8 cellular contexts compared by ENCODE assay signal in the genomic region with DNA sequence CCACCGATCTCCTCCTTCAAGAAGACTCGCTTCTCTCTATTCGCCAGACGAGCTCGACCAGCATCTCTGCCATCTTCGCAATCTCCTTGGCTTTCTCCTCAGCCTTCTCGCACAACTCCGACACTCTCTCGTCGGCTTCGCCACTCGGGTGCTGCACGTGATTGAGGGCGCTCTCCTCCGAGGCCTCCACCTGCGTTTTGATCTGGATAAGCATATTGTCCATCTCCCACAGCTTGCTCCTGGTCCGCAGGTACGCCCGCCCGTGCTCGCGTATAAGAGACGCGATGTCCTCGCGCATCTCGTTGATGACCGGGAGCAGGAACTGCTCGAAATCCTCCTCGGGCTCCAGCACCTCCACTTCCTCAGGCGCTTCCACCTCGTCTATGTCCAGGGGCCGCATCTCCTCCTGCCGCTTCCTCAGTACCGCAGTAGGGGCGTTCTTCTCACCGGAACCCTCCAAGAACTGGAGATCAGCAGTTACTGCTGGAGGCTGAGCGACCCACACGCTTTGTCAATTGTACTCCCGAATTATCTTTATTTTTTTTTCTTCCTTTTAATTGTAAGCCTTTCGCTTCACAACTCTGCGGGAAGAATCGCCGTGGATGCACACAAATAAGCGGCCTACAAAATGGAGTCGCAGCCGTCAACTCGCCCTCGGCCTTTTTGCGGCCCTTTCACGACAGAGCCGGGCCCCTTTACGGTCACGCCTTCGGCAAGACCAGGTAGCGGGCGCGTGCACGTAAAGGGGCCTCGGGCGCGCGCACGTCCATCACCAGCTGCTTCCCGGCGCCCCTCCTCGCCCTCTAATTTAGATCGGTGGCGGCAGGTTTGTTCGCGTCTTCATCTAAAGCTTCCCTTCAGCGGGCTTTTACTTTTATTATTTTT. TPM values are rescaled to one million over a fixed set of nuclear protein-coding genes. Genes with fewer than 3 reads are reported as not detected.
A peak's percentile ranks its signal among the peaks of the same experiment; 100 is the strongest.
DNase-seq lines count a peak whose midpoint lies in the region; ATAC-seq and TF ChIP-seq lines count a peak whose summit lies in the region.

A gene (minus strand): TSS at position 636 of the 885 bp plus-strand sequence. CDS start 236 bp downstream, at position 400.

- peaks cover 53% of the 10 kb centered on the region for H3K36me3 Mint-ChIP-seq in activated CD4-positive, alpha-beta memory T cell treated with anti-CD3 and anti-CD28 coated beads, Interleukin-2, amount 10 ng/mL, durations not matched to agents 7 days and 5 days (ENCODE audit: low read depth)

- H3K36me3 ChIP-seq in duodenal mucosa (ENCODE audit: control insufficient read depth in 1 of 2, insufficient read depth in 2 of 2, low read length in 2 of 2) (peaks cover 0 to 4% of the 10 kb centered on the region in 2 donors), right lobe of liver (peaks cover 0 to 2% (median 0%) of the 10 kb centered on the region in 4 donors)

- peak within 1 kb of the TSS; percentile 90 to 98 for H3K9ac ChIP-seq in duodenal mucosa (ENCODE audit: low read depth in 1 of 2, low read length in 2 of 2)

- no peak; the same call in 1 of the 2 replicates for TF ChIP-seq CTCF in C4-2B (conservative IDR thresholded peaks at IDR 0.05)
- TF ChIP-seq CTCF in right lobe of liver (IDR thresholded peaks at IDR 0.05): no peak

- ATAC-seq in GM19395 (IDR thresholded peaks at IDR 0.05; ENCODE audit: unreplicated experiment) (peak; percentile 74), right lobe of liver (peak; percentile 92 to 98 (median 95))

- H3K27me3 Mint-ChIP-seq in activated CD4-positive, alpha-beta memory T cell treated with anti-CD3 and anti-CD28 coated beads, Interleukin-2, amount 10 ng/mL, durations not matched to agents 7 days and 5 days: no peaks in the 10 kb centered on the region

- H3K27ac Mint-ChIP-seq in activated CD4-positive, alpha-beta memory T cell treated with anti-CD3 and anti-CD28 coated beads, Interleukin-2, amount 10 ng/mL, durations not matched to agents 7 days and 5 days: peak within 1 kb of the TSS; percentile 97

- peaks cover 49% of the 10 kb centered on the region for H3K4me1 Mint-ChIP-seq in activated CD4-positive, alpha-beta memory T cell treated with anti-CD3 and anti-CD28 coated beads, Interleukin-2, amount 10 ng/mL, durations not matched to agents 7 days and 5 days

- H3K9me3 ChIP-seq in duodenal mucosa (ENCODE audit: control insufficient read depth in 1 of 2, low read length in 2 of 2): no peaks in the 10 kb centered on the region
- no peaks in the 10 kb centered on the region for H3K9me3 ChIP-seq in right lobe of liver

- H3K27me3 ChIP-seq in duodenal mucosa (ENCODE audit: control insufficient read depth in 1 of 2, insufficient read depth in 2 of 2, low read length in 2 of 2) (no peaks in the 10 kb centered on the region), right lobe of liver (no peaks in the 10 kb centered on the region)

- peak; percentile 96 for DNase-seq in HK-2 (ENCODE audit: unreplicated experiment)
- DNase-seq in NCI-H82 treated with DMSO at 0.1 percent for 48 hours (lab: John Stamatoyannopoulos, UW; ENCODE audit: unreplicated experiment): peak; percentile 88
- DNase-seq in activated CD4-positive, alpha-beta memory T cell treated with anti-CD3 and anti-CD28 coated beads, Interleukin-2, amount 10 ng/mL, durations not matched to agents 7 days and 5 days: peak; percentile 98
- DNase-seq in right lobe of liver: peak; percentile 95 to 97 (median 97)
- peak; percentile 96 for DNase-seq in stimulated activated CD4-positive, alpha-beta T cell treated with anti-CD3 and anti-CD28 coated beads, Interleukin-4, amount 100 ng/mL, for 24 hours

- peaks cover 25 to 37% of the 10 kb centered on the region in 2 donors for H3K4me1 ChIP-seq in duodenal mucosa (ENCODE audit: control insufficient read depth in 1 of 2, insufficient read depth in 2 of 2, low read length in 2 of 2)
- peaks cover 0 to 45% (median 19%) of the 10 kb centered on the region in 4 donors for H3K4me1 ChIP-seq in right lobe of liver

- peaks cover 8% of the 10 kb centered on the region for H3K9me3 Mint-ChIP-seq in activated CD4-positive, alpha-beta memory T cell treated with anti-CD3 and anti-CD28 coated beads, Interleukin-2, amount 10 ng/mL, durations not matched to agents 7 days and 5 days

- no peak for TF ChIP-seq POLR2A in right lobe of liver (IDR thresholded peaks at IDR 0.05)

- under 1% methylated on average over 64 of the region's 72 CpGs for WGBS in right lobe of liver (ENCODE audit: insufficient coverage, low coverage, low lambda C conversion rate, missing lambda C conversion rate)

- H3K4me3 ChIP-seq in duodenal mucosa (ENCODE audit: low read depth in 1 of 2, low read length in 2 of 2): peak within 1 kb of the TSS; percentile 88 to 96
- H3K4me3 ChIP-seq in right lobe of liver: peak within 1 kb of the TSS; percentile 76 to 83 (median 76)

- H3K4me3 Mint-ChIP-seq in activated CD4-positive, alpha-beta memory T cell treated with anti-CD3 and anti-CD28 coated beads, Interleukin-2, amount 10 ng/mL, durations not matched to agents 7 days and 5 days: peak within 1 kb of the TSS; percentile 99

- intact Hi-C loops in right lobe of liver (cut with DNase I): no loop called here

- CTCF ChIA-PET in activated CD4-positive, alpha-beta memory T cell treated with anti-CD3 and anti-CD28 coated beads, Interleukin-2, amount 10 ng/mL, durations not matched to agents 7 days and 5 days (lab: Charles Lee): interaction anchor here (0.8 to 5.6 kb wide), 17 partner anchors 8 to 359 kb away, joined by 3 to 62 read pairs (median 4); a partner anchor contains a TSS

- POLR2A ChIA-PET in activated CD4-positive, alpha-beta memory T cell treated with anti-CD3 and anti-CD28 coated beads, Interleukin-2, amount 10 ng/mL, durations not matched to agents 7 days and 5 days (lab: Charles Lee): interaction anchor here (0.6 to 12.3 kb wide), 16 partner anchors 8 to 358 kb away, joined by 3 to 253 read pairs (median 4); a partner anchor contains a TSS

- peak within 1 kb of the TSS; percentile 88 for H3K27ac ChIP-seq in C4-2B
- H3K27ac ChIP-seq in duodenal mucosa (ENCODE audit: low read depth, low read length): peak within 1 kb of the TSS; percentile 71
- peak within 1 kb of the TSS; percentile 75 to 83 (median 83) for H3K27ac ChIP-seq in right lobe of liver

RNA-seq across cellular contexts. Expression of the gene that starts here (rescaled TPM):
- total RNA-seq in activated CD4-positive, alpha-beta memory T cell treated with anti-CD3 and anti-CD28 coated beads, Interleukin-2, amount 10 ng/mL, durations not matched to agents 7 days and 5 days: 10 to 100 TPM; 81.9 to 83.1 TPM
- total RNA-seq in right lobe of liver: 10 to 100 TPM; 18.9 to 30.7 (median 28.4) TPM

Comparison
In these comparisons a context has a peak if more than half of its experiments do, and no peak if none do; other contexts are left out.
1. Peak in every context shown above with its lines: DNase-seq, ATAC-seq, H3K4me3 ChIP-seq and H3K27ac ChIP-seq.